ENCODE assay signal across 1 cellular context in genomic region chr7:139772115-139772514, GRCh38.
TF ChIP-seq lines count a peak whose summit lies in the region.

No MANE protein-coding gene starts in this region.

TF ChIP-seq in HepG2, 621 proteins besides CTCF, POLR2A, EP300 and RAD21 (continued from another document):
- TF ChIP-seq ZXDC (CRISPR knock-in tag; IDR thresholded peaks at IDR 0.05) (no peak), ZBTB25 (CRISPR knock-in tag; IDR thresholded peaks at IDR 0.05) (no peak), IRF1 (CRISPR knock-in tag; IDR thresholded peaks at IDR 0.05; ENCODE audit: low read depth) (no peak), ZHX2 (IDR thresholded peaks at IDR 0.05; ENCODE audit: low read depth) (no peak), ZHX2 (CRISPR knock-in tag; IDR thresholded peaks at IDR 0.05; ENCODE audit: borderline replicate concordance) (no peak), BCL3 (CRISPR knock-in tag; IDR thresholded peaks at IDR 0.05) (no peak), ZNF138 (CRISPR knock-in tag; IDR thresholded peaks at IDR 0.05; ENCODE audit: low read depth) (no peak), MAFK (conservative IDR thresholded peaks at IDR 0.05 in 1 of 2, IDR thresholded peaks at IDR 0.05 in 1 of 2; ENCODE audit: low read length in 2 of 2) (no peak), ELF3 (CRISPR knock-in tag; IDR thresholded peaks at IDR 0.05) (no peak), ZNF850 (CRISPR knock-in tag; conservative IDR thresholded peaks at IDR 0.05) (no peak)
